ENCODE assay signal across 1 cellular context in genomic region chr2:39678170-39678569, GRCh38.
TF ChIP-seq lines count a peak whose summit lies in the region.

No MANE protein-coding gene starts in this region.

TF ChIP-seq in SK-N-SH, 30 proteins besides CTCF, POLR2A, EP300 and RAD21 (continued from another document):
- no peak for TF ChIP-seq FOSL2 (IDR thresholded peaks at IDR 0.05; ENCODE audit: borderline replicate concordance, low read depth)
- no peak for TF ChIP-seq REST (IDR thresholded peaks at IDR 0.05; ENCODE audit: low read depth, low read length)
- no peak for TF ChIP-seq RCOR1 (IDR thresholded peaks at IDR 0.05; ENCODE audit: low read length)
TF ChIP-seq in SK-N-SH: peak in this region for 0.
